14 cellular contexts compared by ENCODE assay signal in the genomic region with DNA sequence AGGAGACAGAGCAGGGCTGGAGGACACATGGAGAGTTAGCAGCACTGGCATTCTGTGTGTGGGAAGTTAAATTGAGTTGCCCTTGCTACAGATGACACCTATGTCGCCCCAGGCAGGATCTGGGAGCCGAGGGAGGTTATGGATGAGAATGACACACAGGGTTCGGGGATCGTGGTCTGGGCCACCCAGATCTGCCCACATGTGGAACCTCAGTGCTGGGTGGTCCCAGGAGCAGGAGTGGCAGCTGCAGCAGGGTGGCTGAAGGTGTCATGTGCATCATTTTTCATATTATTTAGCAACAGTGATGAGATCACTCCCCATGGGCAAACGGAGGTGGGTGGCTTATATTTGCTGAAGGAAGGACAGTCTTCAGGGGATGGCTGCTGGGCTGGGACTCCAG. TPM values are rescaled to one million over a fixed set of nuclear protein-coding genes. Genes with fewer than 3 reads are reported as not detected.
A peak's percentile ranks its signal among the peaks of the same experiment; 100 is the strongest.
DNase-seq lines count a peak whose midpoint lies in the region; ATAC-seq and TF ChIP-seq lines count a peak whose summit lies in the region.
"Had no signal": no experiment of that assay in that cellular context is flagged by ENCODE, and none has a peak within 500 bp of the region (broad histone marks: within the 10 kb centered on the region; RNA-seq: fewer than 3 reads in every experiment).

No MANE protein-coding gene starts in this region.

- no peak overlapping the region for H3K4me3 ChIP-seq in SJCRH30
- H3K4me3 ChIP-seq: GM23338 had no signal

- no peaks in the 10 kb centered on the region for H3K36me3 Mint-ChIP-seq in brain
- no peaks in the 10 kb centered on the region for H3K36me3 Mint-ChIP-seq in neural crest cell (ENCODE audit: low read depth)

- H3K27ac Mint-ChIP-seq in brain (peak overlapping the region in 3 of 5 experiments; percentile 17 to 43 (median 32)), neural crest cell (ENCODE audit: unreplicated experiment) (no peak overlapping the region)
- H3K27ac Mint-ChIP-seq: GM23338 had no signal

- TF ChIP-seq CTCF in brain (conservative IDR thresholded peaks at IDR 0.05) (no peak), neural crest cell (conservative IDR thresholded peaks at IDR 0.05) (no peak)

- no peaks in the 10 kb centered on the region for H3K36me3 ChIP-seq in SJCRH30

- H3K4me1 Mint-ChIP-seq in brain, result peaks cover 27% of the 10 kb centered on the region
- peaks cover 33% of the 10 kb centered on the region for H3K4me1 Mint-ChIP-seq in neural crest cell

- H3K9me3 ChIP-seq in SJCRH30 (replicated peaks), result no peaks in the 10 kb centered on the region
- H3K9me3 ChIP-seq: Caco-2 had no signal

- peaks cover 5% of the 10 kb centered on the region for H3K27me3 Mint-ChIP-seq in brain
- no peaks in the 10 kb centered on the region for H3K27me3 Mint-ChIP-seq in neural crest cell (ENCODE audit: low read depth)

- ATAC-seq in GM19324 (IDR thresholded peaks at IDR 0.05; ENCODE audit: low FRiP score, unreplicated experiment), result no peak
- ATAC-seq: GM23338 had no signal

- H3K4me3 Mint-ChIP-seq in brain (no peak overlapping the region), neural crest cell (peak overlapping the region; percentile 83)
- H3K4me3 Mint-ChIP-seq: CD14-positive monocyte, GM23338 had no signal

- peaks cover 10% of the 10 kb centered on the region; the same call in 1 of the 2 replicates for H3K4me1 ChIP-seq in SJCRH30

- H3K9me3 Mint-ChIP-seq in brain, result peaks cover 0 to 4% (median 0%) of the 10 kb centered on the region in 5 experiments
- no peaks in the 10 kb centered on the region for H3K9me3 Mint-ChIP-seq in neural crest cell
- H3K9me3 Mint-ChIP-seq: CD8-positive, alpha-beta memory T cell; GM23338 had no signal

- H3K27ac ChIP-seq in SJCRH30, result no peak overlapping the region

- no peaks in the 10 kb centered on the region for H3K27me3 ChIP-seq in SJCRH30

- DNase-seq in SJCRH30 (peak; percentile 67 to 69), neural crest cell (ENCODE audit: low read depth, low spot score) (no peak), iPS-NIHi7 (ENCODE audit: extremely low spot score) (no peak), 8988T (no peak)
- DNase-seq: Caco-2; CD8-positive, alpha-beta memory T cell; DMS53; GF-D8; IMR-90 had no signal

RNA-seq across cellular contexts. Expression of a gene that starts 3.2 kb away (rescaled TPM):
- total RNA-seq in SJCRH30 (2014; rRNA removed; shearing (Covaris generic)), result 0.56 and 1.4 TPM in 2 replicates
- 17.0 TPM for polyA plus RNA-seq in brain (ENCODE audit: insufficient read depth, low read depth, low replicate concordance)
- 7.9 and 8.4 TPM in 2 replicates for total RNA-seq in neural crest cell
- total RNA-seq: H7 had no signal
- polyA plus RNA-seq: CD14-positive monocyte had no signal

Comparison
In these comparisons a context has a peak if more than half of its experiments do, and no peak if none do; other contexts are left out.
1. DNase-seq: peak in SJCRH30 (2 of 2); none in neural crest cell (single experiment), iPS-NIHi7 (single experiment) and 8988T (single experiment).